Comparison of ENCODE assay signal across 2 cellular contexts in genomic region chr6:2216794-2217383, GRCh38.
TF ChIP-seq lines count a peak whose summit lies in the region.

No MANE protein-coding gene starts in this region.

TF ChIP-seq in HepG2, 621 proteins besides CTCF, POLR2A, EP300 and RAD21:
- no peak for TF ChIP-seq ZNF652 (CRISPR knock-in tag; IDR thresholded peaks at IDR 0.05; ENCODE audit: borderline replicate concordance, low read depth)
- TF ChIP-seq AGO2 (optimal IDR thresholded peaks at IDR 0.05; ENCODE audit: low read depth, low read length): peak; percentile 34
- TF ChIP-seq ZBTB4 (CRISPR knock-in tag; IDR thresholded peaks at IDR 0.05; ENCODE audit: borderline replicate concordance): peak; percentile 58; the same call in 1 of the 2 replicates
- no peak for TF ChIP-seq KDM2A (CRISPR knock-in tag; IDR thresholded peaks at IDR 0.05; ENCODE audit: borderline replicate concordance, low read depth)
- TF ChIP-seq GABPB1 (CRISPR knock-in tag; IDR thresholded peaks at IDR 0.05): 0 out of 2 replicates have a peak, but pooled peaks have one; percentile 19
- peak; percentile 42 for TF ChIP-seq AGO1 (IDR thresholded peaks at IDR 0.05; ENCODE audit: low read depth, low read length, poor library complexity, severe bottlenecking)
- TF ChIP-seq NCOA2 (CRISPR knock-in tag; IDR thresholded peaks at IDR 0.05): no peak
- TF ChIP-seq ZFP37 (CRISPR knock-in tag; IDR thresholded peaks at IDR 0.05; ENCODE audit: borderline replicate concordance): 0 out of 2 replicates have a peak, but pooled peaks have one; percentile 24
- 0 out of 2 replicates have a peak, but pooled peaks have one; percentile 31 for TF ChIP-seq KDM5B (CRISPR knock-in tag; IDR thresholded peaks at IDR 0.05; ENCODE audit: borderline replicate concordance)
- no peak for TF ChIP-seq RXRA (CRISPR knock-in tag; IDR thresholded peaks at IDR 0.05)
- no peak for TF ChIP-seq BHLHE40 (IDR thresholded peaks at IDR 0.05; ENCODE audit: low read length)
- TF ChIP-seq MAZ (IDR thresholded peaks at IDR 0.05; ENCODE audit: borderline replicate concordance, low read depth, low read length): no peak
- no peak for TF ChIP-seq MAZ (CRISPR knock-in tag; IDR thresholded peaks at IDR 0.05; ENCODE audit: low read depth)
- TF ChIP-seq ZBTB38 (CRISPR knock-in tag; IDR thresholded peaks at IDR 0.05): peak; percentile 57; the same call in 1 of the 2 replicates
- TF ChIP-seq ZNF768 (CRISPR knock-in tag; IDR thresholded peaks at IDR 0.05): peak; percentile 33; the same call in 1 of the 2 replicates
- TF ChIP-seq KLF9 (CRISPR knock-in tag; IDR thresholded peaks at IDR 0.05; ENCODE audit: low read depth): no peak
- no peak for TF ChIP-seq ZC3H4 (CRISPR knock-in tag; IDR thresholded peaks at IDR 0.05; ENCODE audit: borderline replicate concordance)
- peak; percentile 55 for TF ChIP-seq ZNF687 (CRISPR knock-in tag; IDR thresholded peaks at IDR 0.05)
- 0 out of 2 replicates have a peak, but pooled peaks have one; percentile 28 for TF ChIP-seq MEIS2 (CRISPR knock-in tag; IDR thresholded peaks at IDR 0.05)
- no peak for TF ChIP-seq RARA (CRISPR knock-in tag; IDR thresholded peaks at IDR 0.05)
- TF ChIP-seq ZNF839 (CRISPR knock-in tag; IDR thresholded peaks at IDR 0.05; ENCODE audit: borderline replicate concordance): no peak
- TF ChIP-seq ZNF354B (CRISPR knock-in tag; IDR thresholded peaks at IDR 0.05): no peak
- no peak for TF ChIP-seq FOXJ3 (CRISPR knock-in tag; IDR thresholded peaks at IDR 0.05; ENCODE audit: borderline replicate concordance)
- TF ChIP-seq NCOA1 (CRISPR knock-in tag; IDR thresholded peaks at IDR 0.05): no peak
- 0 out of 2 replicates have a peak, but pooled peaks have one; percentile 33 for TF ChIP-seq ZNF225 (CRISPR knock-in tag; IDR thresholded peaks at IDR 0.05)
- 0 out of 2 replicates have a peak, but pooled peaks have one; percentile 22 for TF ChIP-seq HNRNPL (IDR thresholded peaks at IDR 0.05; ENCODE audit: low read depth, low read length)

TF ChIP-seq in H1, 55 proteins besides CTCF, POLR2A, EP300 and RAD21:
- TF ChIP-seq HDAC6 (IDR thresholded peaks at IDR 0.05; ENCODE audit: low read depth, low read length) (no peak), RXRA (IDR thresholded peaks at IDR 0.05; ENCODE audit: insufficient read depth, low read depth, low read length) (no peak), POLR2AphosphoS5 (IDR thresholded peaks at IDR 0.05; ENCODE audit: low read depth, low read length) (no peak), BACH1 (IDR thresholded peaks at IDR 0.05; ENCODE audit: low read length) (no peak), ATF3 (IDR thresholded peaks at IDR 0.05; ENCODE audit: insufficient read depth, low read depth, low read length) (no peak), SIN3A (conservative IDR thresholded peaks at IDR 0.05 in 1 of 2, IDR thresholded peaks at IDR 0.05 in 1 of 2; ENCODE audit: low read depth in 1 of 2, low read length in 2 of 2) (no peak), ASH2L (IDR thresholded peaks at IDR 0.05; ENCODE audit: low read length) (no peak), YY1 (IDR thresholded peaks at IDR 0.05; ENCODE audit: low read depth, low read length) (no peak), SIRT6 (IDR thresholded peaks at IDR 0.05; ENCODE audit: low read length) (no peak), SUZ12 (IDR thresholded peaks at IDR 0.05; ENCODE audit: low read length) (no peak), E2F6 (IDR thresholded peaks at IDR 0.05) (no peak), SP4 (IDR thresholded peaks at IDR 0.05; ENCODE audit: low read length) (no peak), GTF2F1 (IDR thresholded peaks at IDR 0.05; ENCODE audit: borderline replicate concordance, low read depth, low read length) (no peak), POU5F1 (IDR thresholded peaks at IDR 0.05; ENCODE audit: low read depth, low read length) (no peak)
